ENCODE assay signal across 8 cellular contexts in the genomic region with DNA sequence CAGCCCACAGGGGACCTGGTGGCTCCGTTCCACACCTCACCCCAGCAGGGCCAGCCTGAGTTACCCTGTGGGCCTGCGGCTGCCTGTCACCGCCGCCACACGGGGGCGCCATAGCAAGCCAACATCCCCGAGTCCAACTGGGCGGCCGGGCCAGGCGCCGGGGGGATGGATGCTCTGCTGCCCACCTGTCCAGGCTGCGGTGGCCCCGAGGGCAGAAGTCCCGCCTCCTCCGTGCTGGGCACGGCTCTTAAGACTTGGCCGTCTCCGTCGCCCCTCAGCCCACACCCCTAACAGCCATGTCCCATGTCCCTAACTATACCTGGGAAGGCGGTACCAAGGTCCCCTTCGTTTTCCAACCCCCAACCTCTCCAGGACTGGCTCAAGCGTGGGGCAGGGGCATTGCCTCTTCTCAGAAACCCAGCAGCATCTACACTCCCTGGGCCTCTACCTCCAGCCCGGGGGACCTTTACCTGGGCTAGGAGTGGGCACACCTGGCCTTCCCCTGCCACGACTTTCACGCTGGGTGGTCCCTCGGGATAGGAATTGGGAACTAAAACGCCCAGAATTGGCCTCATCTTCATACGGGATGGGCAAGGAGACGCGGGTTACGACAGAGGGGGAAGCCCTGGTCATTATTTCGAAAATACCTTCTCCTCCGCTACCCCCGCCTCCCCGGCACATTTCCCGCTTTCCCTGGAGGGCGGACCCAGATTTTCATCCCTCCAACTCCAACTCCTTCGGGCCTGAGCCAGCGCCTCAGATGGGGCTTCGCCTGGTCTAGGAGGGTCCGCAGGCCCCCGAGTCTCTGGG. TPM values are rescaled to one million over a fixed set of nuclear protein-coding genes. Genes with fewer than 3 reads are reported as not detected.
DNase-seq lines count a peak whose midpoint lies in the region; TF ChIP-seq lines count a peak whose summit lies in the region.

No MANE protein-coding gene starts in this region.

- intact Hi-C loops in activated naive CD4-positive, alpha-beta T cell treated with anti-CD3 and anti-CD28 coated beads for 36 hours (cut with micrococcal nuclease) = loop anchor here (1.0 to 5.0 kb wide), 7 partner anchors 110 to 510 kb away; partner anchors contain the start of genes EML1 and EVL

- H3K4me3 ChIP-seq in SJCRH30 = peak overlapping the region; percentile 73

- peaks cover 10% of the 10 kb centered on the region for H3K9me3 Mint-ChIP-seq in activated naive CD4-positive, alpha-beta T cell treated with anti-CD3 and anti-CD28 coated beads for 36 hours

- H3K27me3 Mint-ChIP-seq in activated naive CD4-positive, alpha-beta T cell treated with anti-CD3 and anti-CD28 coated beads for 36 hours (ENCODE audit: low read depth) = peaks cover 3% of the 10 kb centered on the region

- H3K36me3 Mint-ChIP-seq in activated naive CD4-positive, alpha-beta T cell treated with anti-CD3 and anti-CD28 coated beads for 36 hours (ENCODE audit: low read depth) = no peaks in the 10 kb centered on the region

- peak overlapping the region; percentile 17 for H3K27ac Mint-ChIP-seq in activated naive CD4-positive, alpha-beta T cell treated with anti-CD3 and anti-CD28 coated beads for 36 hours

- no peaks in the 10 kb centered on the region for H3K4me1 ChIP-seq in SJCRH30

- CTCF ChIA-PET in activated naive CD4-positive, alpha-beta T cell treated with anti-CD3 and anti-CD28 coated beads for 36 hours (lab: Charles Lee) = interaction anchor here (0.7 to 1.8 kb wide), 7 partner anchors 14 to 248 kb away, joined by 3 to 6 read pairs (median 5); partner anchors contain the start of gene EML1

- H3K36me3 ChIP-seq in SJCRH30 = no peaks in the 10 kb centered on the region

- no peaks in the 10 kb centered on the region for H3K27me3 ChIP-seq in SJCRH30

- peak overlapping the region; percentile 87 for H3K4me3 Mint-ChIP-seq in activated naive CD4-positive, alpha-beta T cell treated with anti-CD3 and anti-CD28 coated beads for 36 hours

- peak; percentile 3; the same call in 1 of the 2 replicates for TF ChIP-seq EP300 in Ishikawa (IDR thresholded peaks at IDR 0.05; ENCODE audit: borderline replicate concordance)

- DNase-seq in COLO668 (lab: John Stamatoyannopoulos, UW; ENCODE audit: unreplicated experiment) (peak; percentile 89), GM20000 (ENCODE audit: low spot score) (peak; percentile 88), SJCRH30 (peak; percentile 79 to 86), globus pallidus (ENCODE audit: low spot score) (peak; percentile 64), nucleus accumbens (lab: John Stamatoyannopoulos, UW) (peak in 51 of 56 donors; percentile 24 to 88 (median 64)), substantia nigra (lab: John Stamatoyannopoulos, UW) (peak in 48 of 49 donors; percentile 24 to 89 (median 65))
- peak; percentile 88 for DNase-seq in activated naive CD4-positive, alpha-beta T cell treated with anti-CD3 and anti-CD28 coated beads for 36 hours

- TF ChIP-seq CTCF in GM20000 (IDR thresholded peaks at IDR 0.05; ENCODE audit: extremely low read depth, missing control alignments) = peak; percentile 95

- H3K9me3 ChIP-seq in SJCRH30 (replicated peaks) = no peaks in the 10 kb centered on the region

- peak overlapping the region; percentile 57 for H3K27ac ChIP-seq in SJCRH30
- H3K27ac ChIP-seq in substantia nigra (ENCODE audit: low read depth, low read length, poor library complexity, severe bottlenecking) = peak overlapping the region; percentile 74

- peaks cover 3% of the 10 kb centered on the region for H3K4me1 Mint-ChIP-seq in activated naive CD4-positive, alpha-beta T cell treated with anti-CD3 and anti-CD28 coated beads for 36 hours (ENCODE audit: low read depth)

- peak; percentile 74 for TF ChIP-seq RAD21 in Ishikawa (IDR thresholded peaks at IDR 0.05; ENCODE audit: low read depth)

TF ChIP-seq in Ishikawa, 13 proteins besides CTCF, POLR2A, EP300 and RAD21:
- TF ChIP-seq ZBTB7A (IDR thresholded peaks at IDR 0.05; ENCODE audit: low read depth) (peak; percentile 70), YY1 (IDR thresholded peaks at IDR 0.05; ENCODE audit: low read depth) (no peak), NFIC (IDR thresholded peaks at IDR 0.05) (no peak)
- TF ChIP-seq, protein P1, sequence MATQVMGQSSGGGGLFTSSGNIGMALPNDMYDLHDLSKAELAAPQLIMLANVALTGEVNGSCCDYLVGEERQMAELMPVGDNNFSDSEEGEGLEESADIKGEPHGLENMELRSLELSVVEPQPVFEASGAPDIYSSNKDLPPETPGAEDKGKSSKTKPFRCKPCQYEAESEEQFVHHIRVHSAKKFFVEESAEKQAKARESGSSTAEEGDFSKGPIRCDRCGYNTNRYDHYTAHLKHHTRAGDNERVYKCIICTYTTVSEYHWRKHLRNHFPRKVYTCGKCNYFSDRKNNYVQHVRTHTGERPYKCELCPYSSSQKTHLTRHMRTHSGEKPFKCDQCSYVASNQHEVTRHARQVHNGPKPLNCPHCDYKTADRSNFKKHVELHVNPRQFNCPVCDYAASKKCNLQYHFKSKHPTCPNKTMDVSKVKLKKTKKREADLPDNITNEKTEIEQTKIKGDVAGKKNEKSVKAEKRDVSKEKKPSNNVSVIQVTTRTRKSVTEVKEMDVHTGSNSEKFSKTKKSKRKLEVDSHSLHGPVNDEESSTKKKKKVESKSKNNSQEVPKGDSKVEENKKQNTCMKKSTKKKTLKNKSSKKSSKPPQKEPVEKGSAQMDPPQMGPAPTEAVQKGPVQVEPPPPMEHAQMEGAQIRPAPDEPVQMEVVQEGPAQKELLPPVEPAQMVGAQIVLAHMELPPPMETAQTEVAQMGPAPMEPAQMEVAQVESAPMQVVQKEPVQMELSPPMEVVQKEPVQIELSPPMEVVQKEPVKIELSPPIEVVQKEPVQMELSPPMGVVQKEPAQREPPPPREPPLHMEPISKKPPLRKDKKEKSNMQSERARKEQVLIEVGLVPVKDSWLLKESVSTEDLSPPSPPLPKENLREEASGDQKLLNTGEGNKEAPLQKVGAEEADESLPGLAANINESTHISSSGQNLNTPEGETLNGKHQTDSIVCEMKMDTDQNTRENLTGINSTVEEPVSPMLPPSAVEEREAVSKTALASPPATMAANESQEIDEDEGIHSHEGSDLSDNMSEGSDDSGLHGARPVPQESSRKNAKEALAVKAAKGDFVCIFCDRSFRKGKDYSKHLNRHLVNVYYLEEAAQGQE (IDR thresholded peaks at IDR 0.05; ENCODE audit: low read depth) = no peak

RNA-seq across cellular contexts. Expression of gene CYP46A1, which starts 1.1 kb away (rescaled TPM):
- 0.08 and 0.10 TPM in 2 replicates for total RNA-seq in SJCRH30 (2014; rRNA removed; shearing (Covaris generic))
- total RNA-seq in activated naive CD4-positive, alpha-beta T cell treated with anti-CD3 and anti-CD28 coated beads for 36 hours = under 1 TPM; 0.10 to 0.12 TPM

RNA-seq across cellular contexts. Expression of gene HHIPL1, which starts 38.1 kb away (rescaled TPM):
- not detected in 2 replicates for total RNA-seq in SJCRH30 (2014; rRNA removed; shearing (Covaris generic))
- total RNA-seq in activated naive CD4-positive, alpha-beta T cell treated with anti-CD3 and anti-CD28 coated beads for 36 hours = under 1 TPM; 0.15 to 0.31 TPM

Comparison
In these comparisons a context has a peak if more than half of its experiments do, and no peak if none do; other contexts are left out.
1. Peak in every context shown above with its lines: DNase-seq, H3K4me3 ChIP-seq and H3K27ac ChIP-seq.